10 cellular contexts compared by ENCODE assay signal in genomic region chr16:20799599-20799998, GRCh38. TPM values are rescaled to one million over a fixed set of nuclear protein-coding genes. Genes with fewer than 3 reads are reported as not detected.
DNase-seq lines count a peak whose midpoint lies in the region; ATAC-seq and TF ChIP-seq lines count a peak whose summit lies in the region.
"Had no signal": no experiment of that assay in that cellular context is flagged by ENCODE, and none has a peak within 500 bp of the region (broad histone marks: within the 10 kb centered on the region; RNA-seq: fewer than 3 reads in every experiment).

No MANE protein-coding gene starts in this region.

- intact Hi-C loops in esophagus muscularis mucosa (cut with DNase I): no loop called here

- no peaks in the 10 kb centered on the region for H3K4me1 ChIP-seq in OCI-LY1 (ENCODE audit: insufficient read depth, low read length, severe bottlenecking)
- H3K4me1 ChIP-seq in esophagus muscularis mucosa: peaks cover 0 to 11% (median 3%) of the 10 kb centered on the region in 4 donors

- TF ChIP-seq CTCF in OCI-LY1 (IDR thresholded peaks at IDR 0.05; ENCODE audit: low read length): peak; percentile 44
- TF ChIP-seq CTCF in esophagus muscularis mucosa (IDR thresholded peaks at IDR 0.05): peak; percentile 59 to 63 (median 61)

- H2AFZ ChIP-seq in OCI-LY1 (ENCODE audit: low read length): no peak overlapping the region

- no peak overlapping the region for H3K27ac Mint-ChIP-seq in activated T-cell treated with anti-CD3 and anti-CD28 coated beads, Interleukin-2, amount 50 U/mL, for 72 hours

- no peaks in the 10 kb centered on the region for H3K9me2 ChIP-seq in OCI-LY1 (ENCODE audit: low read depth, low read length)

- H3K9me3 ChIP-seq in OCI-LY1 (ENCODE audit: low read length): no peaks in the 10 kb centered on the region
- no peaks in the 10 kb centered on the region for H3K9me3 ChIP-seq in esophagus muscularis mucosa
- H3K9me3 ChIP-seq: BLaER1 treated with 17β-estradiol and CSF1 and Interleukin-3, amounts not matched to agents 10 nM and 100 nM had no signal

- no peak for TF ChIP-seq EP300 in esophagus muscularis mucosa (IDR thresholded peaks at IDR 0.05)

- H3K4me1 Mint-ChIP-seq in activated T-cell treated with anti-CD3 and anti-CD28 coated beads, Interleukin-2, amount 50 U/mL, for 72 hours (ENCODE audit: low read depth): peaks cover 8% of the 10 kb centered on the region

- no peaks in the 10 kb centered on the region for H4K20me1 ChIP-seq in OCI-LY1 (ENCODE audit: insufficient read depth, low read length)
- H4K20me1 ChIP-seq: BLaER1 treated with 17β-estradiol and CSF1 and Interleukin-3, amounts not matched to agents 10 nM and 100 nM had no signal

- WGBS in esophagus muscularis mucosa: 41% methylated on average over 2 of the region's 2 CpGs

- peaks cover 4 to 8% of the 10 kb centered on the region in 2 donors for H3K36me3 Mint-ChIP-seq in activated T-cell treated with anti-CD3 and anti-CD28 coated beads, Interleukin-2, amount 50 U/mL, for 72 hours (ENCODE audit: insufficient read depth in 2 of 2)

- no peak for ATAC-seq in activated T-cell treated with anti-CD3 and anti-CD28 coated beads, Interleukin-2, amount 50 U/mL, for 72 hours (replicated peaks in 1 of 2)
- ATAC-seq in HG03280 (IDR thresholded peaks at IDR 0.05; ENCODE audit: unreplicated experiment): no peak

- no peaks in the 10 kb centered on the region for H3K79me2 ChIP-seq in OCI-LY1 (ENCODE audit: insufficient read depth, low read length)

- H3K27me3 Mint-ChIP-seq in activated T-cell treated with anti-CD3 and anti-CD28 coated beads, Interleukin-2, amount 50 U/mL, for 72 hours (ENCODE audit: low read depth): no peaks in the 10 kb centered on the region

- peak; percentile 17 for DNase-seq in NCI-H2029 treated with DMSO at 0.1 percent for 48 hours (lab: John Stamatoyannopoulos, UW)
- DNase-seq in NCI-H2029 (lab: John Stamatoyannopoulos, UW): no peak
- DNase-seq in esophagus muscularis mucosa (ENCODE audit: extremely low spot score): no peak
- peak; percentile 62 for DNase-seq in superior temporal gyrus (ENCODE audit: extremely low spot score)
- no peak for DNase-seq in activated CD4-positive, alpha-beta T cell treated with anti-CD3 and anti-CD28 coated beads for 48 hours
- DNase-seq in activated T-cell treated with anti-CD3 and anti-CD28 coated beads, Interleukin-2, amount 50 U/mL, for 72 hours: no peak
- DNase-seq: NCI-H524 treated with DMSO at 0.1 percent for 48 hours had no signal

- no peaks in the 10 kb centered on the region for H3K9me3 Mint-ChIP-seq in activated T-cell treated with anti-CD3 and anti-CD28 coated beads, Interleukin-2, amount 50 U/mL, for 72 hours

- TF ChIP-seq POLR2A in esophagus muscularis mucosa (IDR thresholded peaks at IDR 0.05; ENCODE audit: low read depth): no peak

- no peak overlapping the region for H3K4me2 ChIP-seq in OCI-LY1 (ENCODE audit: low read length)
- H3K4me2 ChIP-seq: BLaER1 treated with 17β-estradiol and CSF1 and Interleukin-3, amounts not matched to agents 10 nM and 100 nM had no signal

- H3K27ac ChIP-seq in OCI-LY1 (ENCODE audit: low read depth, low read length, poor library complexity, severe bottlenecking) (no peak overlapping the region), esophagus muscularis mucosa (replicated peaks in 1 of 4) (no peak overlapping the region)
- H3K27ac ChIP-seq: BLaER1 treated with 17β-estradiol and CSF1 and Interleukin-3, amounts not matched to agents 10 nM and 100 nM had no signal

- H3F3A ChIP-seq in OCI-LY1 (ENCODE audit: insufficient read depth, low read length): no peaks in the 10 kb centered on the region

- H3K36me3 ChIP-seq in OCI-LY1 (ENCODE audit: insufficient read depth, low read length) (peaks cover 31% of the 10 kb centered on the region), esophagus muscularis mucosa (peaks cover 0 to 48% (median 19%) of the 10 kb centered on the region in 4 donors)
- H3K36me3 ChIP-seq: BLaER1 treated with 17β-estradiol and CSF1 and Interleukin-3, amounts not matched to agents 10 nM and 100 nM had no signal

- H3K27me3 ChIP-seq in OCI-LY1 (ENCODE audit: insufficient read depth, low read length) (no peaks in the 10 kb centered on the region), esophagus muscularis mucosa (no peaks in the 10 kb centered on the region)
- H3K27me3 ChIP-seq: BLaER1 treated with 17β-estradiol and CSF1 and Interleukin-3, amounts not matched to agents 10 nM and 100 nM had no signal

- no peak overlapping the region for H3K4me3 Mint-ChIP-seq in activated T-cell treated with anti-CD3 and anti-CD28 coated beads, Interleukin-2, amount 50 U/mL, for 72 hours

- no peak overlapping the region for H3K4me3 ChIP-seq in OCI-LY1 (ENCODE audit: low read depth, low read length, poor library complexity, severe bottlenecking)
- H3K4me3 ChIP-seq in esophagus muscularis mucosa: no peak overlapping the region
- H3K4me3 ChIP-seq: BLaER1 treated with 17β-estradiol and CSF1 and Interleukin-3, amounts not matched to agents 10 nM and 100 nM had no signal

- H3K9ac ChIP-seq in OCI-LY1 (ENCODE audit: low read length): no peak overlapping the region
- H3K9ac ChIP-seq: BLaER1 treated with 17β-estradiol and CSF1 and Interleukin-3, amounts not matched to agents 10 nM and 100 nM had no signal

RNA-seq across cellular contexts. Expression of gene ERI2, which starts 6.7 kb away (rescaled TPM):
- 10 to 100 TPM in 3 of 4 donors, 1 to 10 TPM in 1; 8.3 to 21.2 (median 13.6) TPM for total RNA-seq in esophagus muscularis mucosa
- total RNA-seq in activated T-cell treated with anti-CD3 and anti-CD28 coated beads, Interleukin-2, amount 50 U/mL, for 72 hours: 10 to 100 TPM; 20.8 to 24.7 TPM

RNA-seq across cellular contexts. Expression of gene REXO5, which starts 6.7 kb away (rescaled TPM):
- total RNA-seq in esophagus muscularis mucosa: 1 to 10 TPM; 2.0 to 4.9 (median 2.7) TPM
- 10 to 100 TPM; 16.5 to 23.8 TPM for total RNA-seq in activated T-cell treated with anti-CD3 and anti-CD28 coated beads, Interleukin-2, amount 50 U/mL, for 72 hours

RNA-seq across cellular contexts. Expression of gene ACSM3, which starts 35.8 kb away (rescaled TPM):
- 10 to 100 TPM in 1 of 4 donors, 1 to 10 TPM in 3; 4.3 to 11.0 (median 5.9) TPM for total RNA-seq in esophagus muscularis mucosa
- 10 to 100 TPM; 23.7 to 26.7 TPM for total RNA-seq in activated T-cell treated with anti-CD3 and anti-CD28 coated beads, Interleukin-2, amount 50 U/mL, for 72 hours

RNA-seq across cellular contexts. Expression of gene THUMPD1, which starts 58.0 kb away (rescaled TPM):
- 100 to 1,000 TPM in 1 of 4 donors, 10 to 100 TPM in 3; 54.0 to 102 (median 84.0) TPM for total RNA-seq in esophagus muscularis mucosa
- total RNA-seq in activated T-cell treated with anti-CD3 and anti-CD28 coated beads, Interleukin-2, amount 50 U/mL, for 72 hours: 10 to 100 TPM; 53.7 to 54.4 TPM

Comparison
In these comparisons a context has a peak if more than half of its experiments do, and no peak if none do; other contexts are left out.
1. DNase-seq: peak in NCI-H2029 treated with DMSO at 0.1 percent for 48 hours (single experiment) and superior temporal gyrus (single experiment); none in NCI-H2029 (single experiment), esophagus muscularis mucosa (single experiment), activated CD4-positive, alpha-beta T cell treated with anti-CD3 and anti-CD28 coated beads for 48 hours (single experiment) and activated T-cell treated with anti-CD3 and anti-CD28 coated beads, Interleukin-2, amount 50 U/mL, for 72 hours (0 of 2).